In genomic region chr19:6877766-6878165, GRCh38 we compare ENCODE assay signal across 28 cellular contexts. TPM values are rescaled to one million over a fixed set of nuclear protein-coding genes. Genes with fewer than 3 reads are reported as not detected.
"Had no signal": no experiment of that assay in that cellular context is flagged by ENCODE, and none has a peak within 500 bp of the region (broad histone marks: within the 10 kb centered on the region; RNA-seq: fewer than 3 reads in every experiment).

No MANE protein-coding gene starts in this region.

- H3K27ac Mint-ChIP-seq: stimulated activated effector memory CD8-positive, alpha-beta T cell treated with anti-CD3 and anti-CD28 coated beads, Interleukin-12 subunit alpha, Interleukin-12 subunit beta, amount 100 ng/mL, for 72 hours; stimulated activated memory B cell treated with anti-CD40 and anti-IgM and Interleukin-4, amounts not matched to agents 10 μg/mL and 1 μg/mL and 100 μg/mL, for 72 hours; stimulated activated naive B cell treated with anti-CD40 and anti-IgM and Interleukin-4, amounts not matched to agents 10 μg/mL and 1 μg/mL and 100 μg/mL, for 72 hours; stimulated activated naive CD8-positive, alpha-beta T cell treated with anti-CD3 and anti-CD28 coated beads, Interleukin-15, amount 100 ng/mL, for 72 hours; type B pancreatic cell had no signal

- H3K27me3 ChIP-seq: testis, thyroid gland, tibial nerve, transverse colon, upper lobe of left lung, upper lobe of right lung, uterus, vagina had no signal

- H3K36me3 ChIP-seq: stomach, suprapubic skin, thoracic aorta, thyroid gland, tibial artery, tibial nerve, transverse colon, upper lobe of left lung, upper lobe of right lung, uterus, vagina had no signal

- H3K4me1 ChIP-seq: stomach, suprapubic skin, testis, thyroid gland, tibial artery, tibial nerve, upper lobe of left lung, upper lobe of right lung, uterus, vagina had no signal

- H3K4me1 Mint-ChIP-seq: stimulated activated effector memory CD8-positive, alpha-beta T cell treated with anti-CD3 and anti-CD28 coated beads, Interleukin-12 subunit alpha, Interleukin-12 subunit beta, amount 100 ng/mL, for 72 hours; stimulated activated memory B cell treated with anti-CD40 and anti-IgM and Interleukin-4, amounts not matched to agents 10 μg/mL and 1 μg/mL and 100 μg/mL, for 72 hours; stimulated activated naive B cell treated with anti-CD40 and anti-IgM and Interleukin-4, amounts not matched to agents 10 μg/mL and 1 μg/mL and 100 μg/mL, for 72 hours; stimulated activated naive CD8-positive, alpha-beta T cell treated with anti-CD3 and anti-CD28 coated beads, Interleukin-15, amount 100 ng/mL, for 72 hours had no signal

- H3K9me3 Mint-ChIP-seq: stimulated activated effector memory CD8-positive, alpha-beta T cell treated with anti-CD3 and anti-CD28 coated beads, Interleukin-12 subunit alpha, Interleukin-12 subunit beta, amount 100 ng/mL, for 72 hours; stimulated activated naive CD8-positive, alpha-beta T cell treated with anti-CD3 and anti-CD28 coated beads, Interleukin-15, Interleukin-2, amounts not matched to agents 100 ng/mL and 50 ng/mL, for 24 hours had no signal

- H3K4me3 Mint-ChIP-seq: stimulated activated effector memory CD8-positive, alpha-beta T cell treated with anti-CD3 and anti-CD28 coated beads, Interleukin-12 subunit alpha, Interleukin-12 subunit beta, amount 100 ng/mL, for 72 hours; stimulated activated memory B cell treated with anti-CD40 and anti-IgM and Interleukin-4, amounts not matched to agents 10 μg/mL and 1 μg/mL and 100 μg/mL, for 72 hours; stimulated activated naive B cell treated with anti-CD40 and anti-IgM and Interleukin-4, amounts not matched to agents 10 μg/mL and 1 μg/mL and 100 μg/mL, for 72 hours; stimulated activated naive CD8-positive, alpha-beta T cell treated with anti-CD3 and anti-CD28 coated beads, Interleukin-15, amount 100 ng/mL, for 72 hours; stimulated activated naive CD8-positive, alpha-beta T cell treated with anti-CD3 and anti-CD28 coated beads, Interleukin-15, Interleukin-2, amounts not matched to agents 100 ng/mL and 50 ng/mL, for 24 hours; type B pancreatic cell had no signal

- ATAC-seq: stimulated activated effector memory CD8-positive, alpha-beta T cell treated with anti-CD3 and anti-CD28 coated beads, Interleukin-12 subunit alpha, Interleukin-12 subunit beta, amount 100 ng/mL, for 72 hours; stimulated activated memory B cell treated with anti-CD40 and anti-IgM and Interleukin-4, amounts not matched to agents 10 μg/mL and 1 μg/mL and 100 μg/mL, for 72 hours; stimulated activated naive B cell treated with anti-CD40 and anti-IgM and Interleukin-4, amounts not matched to agents 10 μg/mL and 1 μg/mL and 100 μg/mL, for 72 hours; stimulated activated naive CD8-positive, alpha-beta T cell treated with anti-CD3 and anti-CD28 coated beads, Interleukin-15, amount 100 ng/mL, for 72 hours; stimulated activated naive CD8-positive, alpha-beta T cell treated with anti-CD3 and anti-CD28 coated beads, Interleukin-15, Interleukin-2, amounts not matched to agents 100 U/mL and 50 U/mL, for 24 hours; upper lobe of right lung had no signal

- H3K36me3 Mint-ChIP-seq: stimulated activated effector memory CD8-positive, alpha-beta T cell treated with anti-CD3 and anti-CD28 coated beads, Interleukin-12 subunit alpha, Interleukin-12 subunit beta, amount 100 ng/mL, for 72 hours; stimulated activated memory B cell treated with anti-CD40 and anti-IgM and Interleukin-4, amounts not matched to agents 10 μg/mL and 1 μg/mL and 100 μg/mL, for 72 hours; type B pancreatic cell had no signal

- H3K9me3 ChIP-seq: suprapubic skin, testis, thoracic aorta, thyroid gland, upper lobe of right lung, uterus, vagina had no signal

- DNase-seq: stimulated activated CD4-positive, alpha-beta T cell treated with anti-CD3 and anti-CD28 coated beads, Interleukin-2, amount 100 ng/mL, for 48 hours; stimulated activated CD4-positive, alpha-beta T cell treated with anti-CD3 and anti-CD28 coated beads, Interleukin-4, amount 100 ng/mL, for 1 hour; stimulated activated CD4-positive, alpha-beta T cell treated with anti-CD3 and anti-CD28 coated beads, Interleukin-4, amount 100 ng/mL, for 24 hours; stimulated activated CD4-positive, alpha-beta T cell treated with anti-CD3 and anti-CD28 coated beads, Interleukin-4, amount 100 ng/mL, for 4 hours; stimulated activated CD8-positive, alpha-beta memory T cell treated with anti-CD3 and anti-CD28 coated beads, Interleukin-4, amount 100 ng/mL, for 48 hours; stimulated activated naive B cell treated with anti-CD40 and anti-IgM and Interleukin-4, amounts not matched to agents 10 μg/mL and 1 μg/mL and 100 μg/mL, for 72 hours; stimulated activated naive CD4-positive, alpha-beta T cell; stimulated activated naive CD4-positive, alpha-beta T cell treated with Interleukin-2 at 50 U/mL for 16 hours; stimulated activated naive CD8-positive, alpha-beta T cell treated with anti-CD3 and anti-CD28 coated beads, Interleukin-15, amount 100 ng/mL, for 72 hours; stimulated activated naive CD8-positive, alpha-beta T cell treated with anti-CD3 and anti-CD28 coated beads, Interleukin-15, Interleukin-2, amounts not matched to agents 100 U/mL and 50 U/mL, for 24 hours; stomach; substantia nigra; testis; thyroid gland; tibial artery; transverse colon; trophoblast cell; upper lobe of right lung; uterus had no signal

- H3K4me3 ChIP-seq: stomach, suprapubic skin, testis, thoracic aorta, thyroid gland, tibial artery, tibial nerve, transverse colon, upper lobe of left lung, upper lobe of right lung, uterus, vagina had no signal

- H3K27me3 Mint-ChIP-seq: stimulated activated naive CD8-positive, alpha-beta T cell treated with anti-CD3 and anti-CD28 coated beads, Interleukin-15, amount 100 ng/mL, for 72 hours; stimulated activated naive CD8-positive, alpha-beta T cell treated with anti-CD3 and anti-CD28 coated beads, Interleukin-15, Interleukin-2, amounts not matched to agents 100 ng/mL and 50 ng/mL, for 24 hours had no signal

- H3K27ac ChIP-seq: stomach, suprapubic skin, testis, thoracic aorta, thyroid gland, tibial artery, tibial nerve, transverse colon, upper lobe of left lung, upper lobe of right lung, uterus, vagina had no signal

RNA-seq across cellular contexts. Expression of gene ADGRE1, which starts 9.6 kb away (rescaled TPM):
- total RNA-seq: suprapubic skin, thyroid gland, vagina had no signal
